In the genomic region with DNA sequence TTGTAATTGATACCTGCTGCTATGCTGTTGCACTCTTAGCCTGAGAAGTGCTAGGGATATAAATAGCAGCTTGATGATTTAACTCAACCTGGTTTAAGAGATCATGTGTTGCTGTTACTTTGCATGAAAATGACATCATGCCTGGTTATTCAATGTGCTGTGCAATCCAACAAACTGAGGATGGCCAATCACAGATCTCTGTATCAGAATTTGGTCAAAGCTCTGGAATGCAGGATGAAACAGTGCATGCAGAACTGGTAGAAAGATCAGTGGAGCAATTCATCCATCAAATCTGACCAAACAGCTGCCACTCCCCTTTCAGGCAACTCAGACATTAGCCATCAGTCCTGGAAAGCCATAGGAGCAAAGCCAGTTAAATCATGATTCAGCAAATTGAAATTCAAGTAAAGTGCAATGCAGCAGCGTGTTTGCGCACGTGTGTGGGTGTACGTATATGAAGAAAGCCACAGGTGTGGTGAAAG, we compare ENCODE assay signal across 8 cellular contexts.
DNase-seq lines count a peak whose midpoint lies in the region; ATAC-seq, FAIRE-seq and TF ChIP-seq lines count a peak whose summit lies in the region.

No MANE protein-coding gene starts in this region.

- H3K4me1 ChIP-seq in BLaER1 (peaks cover 48% of the 10 kb centered on the region), keratinocyte (ENCODE audit: control insufficient read depth, extremely low read depth, insufficient read depth, low read length) (peaks cover 21% of the 10 kb centered on the region)
- H3K4me1 ChIP-seq in CD4-positive, alpha-beta memory T cell (ENCODE audit: insufficient read depth, low read length): no peaks in the 10 kb centered on the region

- H3K4me2 ChIP-seq in BLaER1: peak overlapping the region; percentile 40
- H3K4me2 ChIP-seq in keratinocyte (ENCODE audit: control insufficient read depth, extremely low read depth, insufficient read depth, low read depth, low read length): peak overlapping the region; percentile 68

- H3K27ac ChIP-seq in BLaER1 (no peak overlapping the region), keratinocyte (ENCODE audit: control insufficient read depth, insufficient read depth, low read length) (peak overlapping the region; percentile 99)
- H3K27ac ChIP-seq in CD4-positive, alpha-beta memory T cell (ENCODE audit: low read depth, low read length): no peak overlapping the region

- ATAC-seq in GM21529 (IDR thresholded peaks at IDR 0.05; ENCODE audit: unreplicated experiment) (peak; percentile 68), GM21737 (IDR thresholded peaks at IDR 0.05; ENCODE audit: unreplicated experiment) (no peak)
- ATAC-seq in activated T-cell treated with anti-CD3 and anti-CD28 coated beads, Interleukin-2, amount 50 U/mL, for 72 hours (replicated peaks in 1 of 2): no peak

- no peaks in the 10 kb centered on the region for H3K27me3 Mint-ChIP-seq in activated T-cell treated with anti-CD3 and anti-CD28 coated beads, Interleukin-2, amount 50 U/mL, for 72 hours (ENCODE audit: low read depth)
- no peaks in the 10 kb centered on the region for H3K27me3 Mint-ChIP-seq in CD4-positive, alpha-beta memory T cell

- no peak for TF ChIP-seq CTCF in keratinocyte (optimal IDR thresholded peaks at IDR 0.05 in 1 of 3, IDR thresholded peaks at IDR 0.05 in 1 of 3, conservative IDR thresholded peaks at IDR 0.05 in 1 of 3; ENCODE audit: extremely low read depth in 1 of 3, insufficient read depth in 2 of 3, low read length in 3 of 3)

- H3K9me3 ChIP-seq in BLaER1: no peaks in the 10 kb centered on the region; the same call in 1 of the 2 replicates
- no peaks in the 10 kb centered on the region for H3K9me3 ChIP-seq in keratinocyte (ENCODE audit: control insufficient read depth, low read depth, low read length)
- no peaks in the 10 kb centered on the region for H3K9me3 ChIP-seq in CD4-positive, alpha-beta memory T cell (ENCODE audit: control insufficient read depth in 1 of 2, low read length in 2 of 2)

- DNase-seq in OCI-M1 (lab: John Stamatoyannopoulos, UW): peak; percentile 59
- peak; percentile 99 for DNase-seq in keratinocyte (ENCODE audit: low read depth, low spot score)
- no peak for DNase-seq in activated T-cell treated with anti-CD3 and anti-CD28 coated beads, Interleukin-2, amount 50 U/mL, for 72 hours
- DNase-seq in CD4-positive, alpha-beta memory T cell: no peak
- no peak for DNase-seq in GM19240 (ENCODE audit: insufficient read length, low spot score)

- FAIRE-seq in keratinocyte (lab: Jason Lieb, UNC): peak; percentile 99

- H2AFZ ChIP-seq in keratinocyte (ENCODE audit: control insufficient read depth, low read length): no peak overlapping the region

- no peaks in the 10 kb centered on the region for H3K36me3 Mint-ChIP-seq in activated T-cell treated with anti-CD3 and anti-CD28 coated beads, Interleukin-2, amount 50 U/mL, for 72 hours (ENCODE audit: insufficient read depth in 2 of 2)
- H3K36me3 Mint-ChIP-seq in CD4-positive, alpha-beta memory T cell: no peaks in the 10 kb centered on the region

- no peaks in the 10 kb centered on the region for H3K9me3 Mint-ChIP-seq in activated T-cell treated with anti-CD3 and anti-CD28 coated beads, Interleukin-2, amount 50 U/mL, for 72 hours
- H3K9me3 Mint-ChIP-seq in CD4-positive, alpha-beta memory T cell: peaks cover 0 to 2% (median 0%) of the 10 kb centered on the region in 8 donors

- CTCF ChIA-PET in CD4-positive, alpha-beta memory T cell (lab: Charles Lee; ENCODE audit: partially characterized antibody): no interaction called here

- intact Hi-C loops in CD4-positive, alpha-beta memory T cell (cut with micrococcal nuclease): no loop called here

- H4K20me1 ChIP-seq in BLaER1 (no peaks in the 10 kb centered on the region), keratinocyte (ENCODE audit: control insufficient read depth, extremely low read depth, insufficient read depth, low read length) (no peaks in the 10 kb centered on the region)

- H3K36me3 ChIP-seq in BLaER1: no peaks in the 10 kb centered on the region
- no peaks in the 10 kb centered on the region for H3K36me3 ChIP-seq in keratinocyte (ENCODE audit: control insufficient read depth in 2 of 2, extremely low read depth in 1 of 2, insufficient read depth in 2 of 2, low read length in 2 of 2)
- no peaks in the 10 kb centered on the region for H3K36me3 ChIP-seq in CD4-positive, alpha-beta memory T cell (ENCODE audit: insufficient read depth, low read length)

- H3K4me3 ChIP-seq in BLaER1: no peak overlapping the region
- H3K4me3 ChIP-seq in keratinocyte (ENCODE audit: control insufficient read depth in 2 of 3, extremely low read depth in 1 of 3, insufficient read depth in 2 of 3, low read depth in 1 of 3, low read length in 3 of 3): no peak overlapping the region
- no peak overlapping the region for H3K4me3 ChIP-seq in CD4-positive, alpha-beta memory T cell (ENCODE audit: low read length in 2 of 2)

- H3K27me3 ChIP-seq in BLaER1: no peaks in the 10 kb centered on the region
- H3K27me3 ChIP-seq in keratinocyte (ENCODE audit: control insufficient read depth, extremely low read depth, insufficient read depth, low read length): no peaks in the 10 kb centered on the region
- H3K27me3 ChIP-seq in CD4-positive, alpha-beta memory T cell (ENCODE audit: insufficient read depth, low read length): no peaks in the 10 kb centered on the region

- no peak overlapping the region for H3K27ac Mint-ChIP-seq in activated T-cell treated with anti-CD3 and anti-CD28 coated beads, Interleukin-2, amount 50 U/mL, for 72 hours
- no peak overlapping the region for H3K27ac Mint-ChIP-seq in CD4-positive, alpha-beta memory T cell

- H3K4me1 Mint-ChIP-seq in activated T-cell treated with anti-CD3 and anti-CD28 coated beads, Interleukin-2, amount 50 U/mL, for 72 hours (ENCODE audit: low read depth): peaks cover 23% of the 10 kb centered on the region
- H3K4me1 Mint-ChIP-seq in CD4-positive, alpha-beta memory T cell: no peaks in the 10 kb centered on the region

- H3K9me1 ChIP-seq in keratinocyte (ENCODE audit: control insufficient read depth, extremely low read depth, insufficient read depth, low read length): no peaks in the 10 kb centered on the region

- no peak overlapping the region for H3K4me3 Mint-ChIP-seq in activated T-cell treated with anti-CD3 and anti-CD28 coated beads, Interleukin-2, amount 50 U/mL, for 72 hours
- H3K4me3 Mint-ChIP-seq in CD4-positive, alpha-beta memory T cell: no peak overlapping the region

- H3K79me2 ChIP-seq in keratinocyte (ENCODE audit: control insufficient read depth, insufficient read depth, low read length): no peaks in the 10 kb centered on the region

- H3K9ac ChIP-seq in BLaER1 (no peak overlapping the region), keratinocyte (ENCODE audit: control insufficient read depth, extremely low read depth, insufficient read depth, low read length) (no peak overlapping the region)

- dilution Hi-C loops in keratinocyte (cut with MboI; ENCODE audit: extremely low pct_ligation_motif_present, low sequenced_read_pairs): no loop called here

- POLR2A ChIA-PET in CD4-positive, alpha-beta memory T cell (lab: Charles Lee; ENCODE audit: partially characterized antibody): no interaction called here

Comparison
In these comparisons a context has a peak if more than half of its experiments do, and no peak if none do; other contexts are left out.
1. DNase-seq: peak in OCI-M1 (single experiment) and keratinocyte (single experiment); none in activated T-cell treated with anti-CD3 and anti-CD28 coated beads, Interleukin-2, amount 50 U/mL, for 72 hours (0 of 2), CD4-positive, alpha-beta memory T cell (0 of 5) and GM19240 (single experiment).